ENCODE assay signal across 17 cellular contexts in the genomic region with DNA sequence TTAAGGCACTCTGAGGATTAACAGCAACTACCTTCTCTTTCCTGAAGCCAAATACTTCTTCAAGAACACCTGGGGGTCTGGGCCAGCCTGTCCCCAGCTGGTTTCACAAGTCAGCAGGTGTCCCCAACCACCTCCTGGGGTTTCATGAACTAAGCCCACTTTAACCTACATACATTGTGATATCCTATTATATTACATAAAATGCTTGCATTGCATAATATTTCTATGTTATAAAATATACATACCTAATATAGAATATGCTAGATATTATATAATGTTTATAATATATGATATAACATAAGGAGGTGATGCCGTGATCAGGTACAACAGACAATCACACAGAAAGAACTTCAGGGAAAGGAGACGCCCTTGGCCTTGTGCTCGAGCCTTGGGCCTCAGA.
DNase-seq lines count a peak whose midpoint lies in the region; ATAC-seq and TF ChIP-seq lines count a peak whose summit lies in the region.
"Had no signal": no experiment of that assay in that cellular context is flagged by ENCODE, and none has a peak within 500 bp of the region (broad histone marks: within the 10 kb centered on the region; RNA-seq: fewer than 3 reads in every experiment).

No MANE protein-coding gene starts in this region.

- POLR2A ChIA-PET in IMR-90 (lab: Charles Lee; ENCODE audit: unreplicated experiment), result no interaction called here

- no peak overlapping the region for H3K27ac ChIP-seq in IMR-90 (ENCODE audit: insufficient read depth, low read length)
- H3K27ac ChIP-seq in RWPE2 (ENCODE audit: poor library complexity, severe bottlenecking), result peak overlapping the region; percentile 14
- no peak overlapping the region for H3K27ac ChIP-seq in osteoblast (ENCODE audit: low read depth, low read length)

- dilution Hi-C loops in IMR-90 (cut with HindIII; ENCODE audit: low sequenced_read_pairs, unreplicated experiment), result no loop called here

- peak overlapping the region in 1 of 2 experiments; percentile 91; a peak in 1 of 4 replicates for H4K8ac ChIP-seq in IMR-90 (ENCODE audit: low read depth in 2 of 2, low read length in 2 of 2)

- no peak overlapping the region for H2BK5ac ChIP-seq in IMR-90 (ENCODE audit: low read depth, low read length, poor library complexity, severe bottlenecking)

- H2AK9ac ChIP-seq in IMR-90 (replicated peaks; ENCODE audit: low read depth, low read length, poor library complexity), result no peak overlapping the region

- peak overlapping the region; percentile 99; the same call in 1 of the 2 replicates for H2BK120ac ChIP-seq in IMR-90 (ENCODE audit: low read depth, low read length)

- no TSS peak for BruUV-seq in IMR-90 (replicated peaks; lab: Mats Ljungman, UMichigan)

- no peak overlapping the region for H3K18ac ChIP-seq in IMR-90 (ENCODE audit: low read depth, low read length)

- TF ChIP-seq POLR2A in IMR-90 (IDR thresholded peaks at IDR 0.05; ENCODE audit: low read depth, low read length), result no peak

- TF ChIP-seq RAD21 in IMR-90 (IDR thresholded peaks at IDR 0.05; ENCODE audit: low read length), result no peak

- H3K36me3 Mint-ChIP-seq in activated T-cell treated with anti-CD3 and anti-CD28 coated beads, Interleukin-2, amount 50 U/mL, for 4 hours (ENCODE audit: insufficient read depth), result no peaks in the 10 kb centered on the region
- H3K36me3 Mint-ChIP-seq: CD14-positive monocyte; CD4-positive, alpha-beta memory T cell; CD4-positive, CD25-positive, alpha-beta regulatory T cell; CD8-positive, alpha-beta memory T cell had no signal

- no peak overlapping the region for H2AFZ ChIP-seq in IMR-90 (replicated peaks; ENCODE audit: low read length, poor library complexity)
- H2AFZ ChIP-seq in osteoblast (ENCODE audit: low read length), result no peak overlapping the region

- DNase-seq in IMR-90, result no peak
- DNase-seq in RWPE2 (ENCODE audit: low spot score), result no peak
- peak; percentile 50 for DNase-seq in osteoblast (ENCODE audit: insufficient read length, low spot score, missing footprints)
- DNase-seq in C1 segment of cervical spinal cord (lab: John Stamatoyannopoulos, UW), result no peak
- DNase-seq in DMS 273 treated with DMSO at 0.1 percent for 48 hours (lab: John Stamatoyannopoulos, UW), result no peak
- no peak for DNase-seq in activated T-cell treated with anti-CD3 and anti-CD28 coated beads, Interleukin-2, amount 50 U/mL, for 4 hours
- DNase-seq: 8988T; AML-193; CD4-positive, alpha-beta memory T cell; CD4-positive, CD25-positive, alpha-beta regulatory T cell; CD8-positive, alpha-beta memory T cell; COR-L47; DMS79 treated with DMSO at 0.1 percent for 48 hours; GF-D8 had no signal

- no CpG with 5 or more reads among the region's 3 CpGs for WGBS in IMR-90 (ENCODE audit: extremely low coverage in 2 of 2, insufficient read length in 1 of 2), 2 experiments

- no peaks in the 10 kb centered on the region for H3K79me2 ChIP-seq in osteoblast (ENCODE audit: insufficient read depth, low read length)

- no peak overlapping the region for H4K5ac ChIP-seq in IMR-90 (ENCODE audit: low read depth, low read length)

- peaks cover 3% of the 10 kb centered on the region; the same call in 1 of the 2 replicates for H4K20me1 ChIP-seq in IMR-90 (ENCODE audit: insufficient read depth, low read length)
- no peaks in the 10 kb centered on the region for H4K20me1 ChIP-seq in osteoblast (ENCODE audit: insufficient read depth, low read length)
- H4K20me1 ChIP-seq: BLaER1 treated with 17β-estradiol and CSF1 and Interleukin-3, amounts not matched to agents 10 nM and 100 nM had no signal

- H3K36me3 ChIP-seq in IMR-90 (ENCODE audit: control insufficient read depth, insufficient read depth, low read length), result no peaks in the 10 kb centered on the region
- H3K36me3 ChIP-seq in RWPE2 (ENCODE audit: low read depth), result no peaks in the 10 kb centered on the region; the same call in 1 of the 2 replicates
- H3K36me3 ChIP-seq in osteoblast (ENCODE audit: insufficient read depth, low read length), result no peaks in the 10 kb centered on the region
- H3K36me3 ChIP-seq: BLaER1 treated with 17β-estradiol and CSF1 and Interleukin-3, amounts not matched to agents 10 nM and 100 nM had no signal

- ATAC-seq in IMR-90 (ENCODE audit: low read depth) (no peak), RWPE2 (ENCODE audit: low read depth) (no peak)
- no peak for ATAC-seq in activated T-cell treated with anti-CD3 and anti-CD28 coated beads, Interleukin-2, amount 50 U/mL, for 4 hours

- in situ Hi-C loops in IMR-90 (cut with MboI; ENCODE audit: low sequenced_read_pairs), result no loop called here

- H3K9ac ChIP-seq in IMR-90 (ENCODE audit: low read depth, low read length), result no peak overlapping the region
- H3K9ac ChIP-seq: BLaER1 treated with 17β-estradiol and CSF1 and Interleukin-3, amounts not matched to agents 10 nM and 100 nM had no signal

- no peak overlapping the region for H3K23ac ChIP-seq in IMR-90 (ENCODE audit: low read depth, low read length)

- H3K4me1 Mint-ChIP-seq in activated T-cell treated with anti-CD3 and anti-CD28 coated beads, Interleukin-2, amount 50 U/mL, for 4 hours (ENCODE audit: low read depth), result no peaks in the 10 kb centered on the region
- H3K4me1 Mint-ChIP-seq: B cell; CD14-positive monocyte; CD4-positive, alpha-beta memory T cell; CD4-positive, CD25-positive, alpha-beta regulatory T cell; CD8-positive, alpha-beta memory T cell had no signal

- peak overlapping the region; percentile 95 for H3K4ac ChIP-seq in IMR-90 (ENCODE audit: low read depth, low read length)

- H3K9me3 ChIP-seq in IMR-90 (ENCODE audit: control insufficient read depth, insufficient read depth, low read length), result no peaks in the 10 kb centered on the region
- no peaks in the 10 kb centered on the region for H3K9me3 ChIP-seq in RWPE2 (ENCODE audit: severe bottlenecking)
- no peaks in the 10 kb centered on the region for H3K9me3 ChIP-seq in osteoblast (ENCODE audit: low read depth, low read length)
- H3K9me3 ChIP-seq: BLaER1 treated with 17β-estradiol and CSF1 and Interleukin-3, amounts not matched to agents 10 nM and 100 nM had no signal

- H2BK20ac ChIP-seq in IMR-90 (ENCODE audit: low read depth, low read length), result peak overlapping the region; percentile 97; the same call in 1 of the 2 replicates

- H2BK15ac ChIP-seq in IMR-90 (ENCODE audit: low read depth, low read length), result peak overlapping the region; percentile 89; the same call in 1 of the 3 replicates

- H3K27me3 ChIP-seq in IMR-90 (ENCODE audit: control insufficient read depth, insufficient read depth, low read length) (no peaks in the 10 kb centered on the region), RWPE2 (ENCODE audit: insufficient read depth, poor library complexity, severe bottlenecking) (no peaks in the 10 kb centered on the region), osteoblast (ENCODE audit: insufficient read depth, low read length) (no peaks in the 10 kb centered on the region)
- H3K27me3 ChIP-seq: BLaER1 treated with 17β-estradiol and CSF1 and Interleukin-3, amounts not matched to agents 10 nM and 100 nM had no signal

- H2AK5ac ChIP-seq in IMR-90 (ENCODE audit: low read depth, low read length), result peak overlapping the region; percentile 95

- no peaks in the 10 kb centered on the region for H3K9me3 Mint-ChIP-seq in activated T-cell treated with anti-CD3 and anti-CD28 coated beads, Interleukin-2, amount 50 U/mL, for 4 hours
- H3K9me3 Mint-ChIP-seq: CD8-positive, alpha-beta memory T cell had no signal

- no peak overlapping the region for H3K4me3 Mint-ChIP-seq in activated T-cell treated with anti-CD3 and anti-CD28 coated beads, Interleukin-2, amount 50 U/mL, for 4 hours
- H3K4me3 Mint-ChIP-seq: B cell; CD14-positive monocyte; CD4-positive, alpha-beta memory T cell; CD4-positive, CD25-positive, alpha-beta regulatory T cell; CD8-positive, alpha-beta memory T cell had no signal

- peaks cover 0 to 26% of the 10 kb centered on the region in 2 experiments; a peak in 2 of 4 replicates for H3K79me1 ChIP-seq in IMR-90 (ENCODE audit: low read depth in 1 of 2, low read length in 2 of 2)

- H3K4me3 ChIP-seq in IMR-90 (ENCODE audit: insufficient read depth, low read depth, low read length) (no peak overlapping the region), RWPE2 (ENCODE audit: severe bottlenecking) (no peak overlapping the region), osteoblast (ENCODE audit: insufficient read depth, low read length) (no peak overlapping the region)
- H3K4me3 ChIP-seq: BLaER1 treated with 17β-estradiol and CSF1 and Interleukin-3, amounts not matched to agents 10 nM and 100 nM had no signal

- H3K9me1 ChIP-seq in IMR-90 (ENCODE audit: insufficient read depth, low read length), result peaks cover 40% of the 10 kb centered on the region

- H3K4me1 ChIP-seq in IMR-90 (ENCODE audit: control insufficient read depth, insufficient read depth, low read length), result peaks cover 15% of the 10 kb centered on the region
- peaks cover 41% of the 10 kb centered on the region for H3K4me1 ChIP-seq in RWPE2 (ENCODE audit: insufficient read depth, poor library complexity, severe bottlenecking)
- H3K4me1 ChIP-seq in osteoblast (ENCODE audit: insufficient read depth, low read length), result peaks cover 34% of the 10 kb centered on the region

- no peak overlapping the region for H3K4me2 ChIP-seq in IMR-90 (ENCODE audit: low read depth, low read length)
- H3K4me2 ChIP-seq in osteoblast (ENCODE audit: insufficient read depth, low read length), result no peak overlapping the region

- intact Hi-C loops in IMR-90 (cut with micrococcal nuclease), result no loop called here

- no peaks in the 10 kb centered on the region for H3K27me3 Mint-ChIP-seq in activated T-cell treated with anti-CD3 and anti-CD28 coated beads, Interleukin-2, amount 50 U/mL, for 4 hours (ENCODE audit: low read depth)
- H3K27me3 Mint-ChIP-seq: CD4-positive, CD25-positive, alpha-beta regulatory T cell had no signal

- CTCF ChIA-PET in IMR-90 (lab: Yijun Ruan, JAX), result no interaction called here

- peak overlapping the region; percentile 84; the same call in 1 of the 2 replicates for H3K14ac ChIP-seq in IMR-90 (replicated peaks; ENCODE audit: low read depth, low read length)

- TF ChIP-seq CTCF in IMR-90 (conservative IDR thresholded peaks at IDR 0.05; ENCODE audit: low read depth, low read length) (no peak), RWPE2 (IDR thresholded peaks at IDR 0.05; ENCODE audit: poor library complexity, severe bottlenecking) (no peak), osteoblast (IDR thresholded peaks at IDR 0.05; ENCODE audit: extremely low read depth, low read depth, low read length) (no peak)

- no peak overlapping the region for H3K56ac ChIP-seq in IMR-90 (ENCODE audit: extremely low read depth, insufficient read depth, low read length)

- H4K91ac ChIP-seq in IMR-90 (ENCODE audit: insufficient read depth, low read depth, low read length), result peak overlapping the region; percentile 97

TF ChIP-seq in IMR-90, 13 proteins besides CTCF, POLR2A, EP300 and RAD21 (continues in another document):
- no peak for TF ChIP-seq RCOR1 (IDR thresholded peaks at IDR 0.05; ENCODE audit: insufficient replicate concordance, low read length)
- TF ChIP-seq NFE2L2 (IDR thresholded peaks at IDR 0.05; ENCODE audit: low read depth, low read length), result no peak
- TF ChIP-seq MAZ (IDR thresholded peaks at IDR 0.05; ENCODE audit: borderline replicate concordance, low read depth, low read length), result no peak
